21 cellular contexts compared by ENCODE assay signal in genomic region chr3:156790141-156790540, GRCh38. TPM values are rescaled to one million over a fixed set of nuclear protein-coding genes. Genes with fewer than 3 reads are reported as not detected.
DNase-seq lines count a peak whose midpoint lies in the region; ATAC-seq and TF ChIP-seq lines count a peak whose summit lies in the region.
"Had no signal": no experiment of that assay in that cellular context is flagged by ENCODE, and none has a peak within 500 bp of the region (broad histone marks: within the 10 kb centered on the region; RNA-seq: fewer than 3 reads in every experiment).

No MANE protein-coding gene starts in this region.

- H3K4me3 Mint-ChIP-seq in MCF 10A (ENCODE audit: unreplicated experiment) (no peak overlapping the region), endothelial cell (ENCODE audit: unreplicated experiment) (no peak overlapping the region), T-helper 17 cell (no peak overlapping the region)
- H3K4me3 Mint-ChIP-seq: CD8-positive, alpha-beta T cell; H9; IgD-negative memory B cell had no signal

- ATAC-seq in T-helper 17 cell, result no peak
- ATAC-seq: CD8-positive, alpha-beta T cell had no signal

- POLR2A ChIA-PET in MCF 10A (lab: Yijun Ruan, JAX), result interaction anchor here (1.2 to 4.9 kb wide), 3 partner anchors 9 to 111 kb away, joined by 3 to 32 read pairs (median 4); no protein-coding TSS in a partner anchor

- H3K27me3 Mint-ChIP-seq in MCF 10A (ENCODE audit: insufficient read depth, unreplicated experiment), result no peaks in the 10 kb centered on the region
- no peaks in the 10 kb centered on the region for H3K27me3 Mint-ChIP-seq in endothelial cell (ENCODE audit: unreplicated experiment)
- H3K27me3 Mint-ChIP-seq in T-helper 17 cell, result no peaks in the 10 kb centered on the region
- H3K27me3 Mint-ChIP-seq: IgD-negative memory B cell had no signal

- H3K4me3 ChIP-seq in breast epithelium (no peak overlapping the region), astrocyte of the cerebellum (ENCODE audit: low read depth, low read length) (no peak overlapping the region), fibroblast of pulmonary artery (replicated peaks; ENCODE audit: low read depth, low read length) (no peak overlapping the region)
- H3K4me3 ChIP-seq: BLaER1 treated with 17β-estradiol and CSF1 and Interleukin-3, amounts not matched to agents 10 nM and 100 nM had no signal

- TF ChIP-seq CTCF in MCF 10A (IDR thresholded peaks at IDR 0.05; ENCODE audit: unreplicated experiment) (no peak), breast epithelium (IDR thresholded peaks at IDR 0.05) (no peak), astrocyte of the cerebellum (IDR thresholded peaks at IDR 0.05; ENCODE audit: low read depth, low read length, missing control alignments) (no peak), fibroblast of pulmonary artery (IDR thresholded peaks at IDR 0.05; ENCODE audit: low read length, missing control alignments) (no peak), endothelial cell (IDR thresholded peaks at IDR 0.05; ENCODE audit: unreplicated experiment) (no peak)

- no peaks in the 10 kb centered on the region for H3K9me3 ChIP-seq in breast epithelium
- no peaks in the 10 kb centered on the region for H3K9me3 ChIP-seq in T-helper 17 cell (ENCODE audit: control insufficient read depth, low read length, poor library complexity, severe bottlenecking)
- H3K9me3 ChIP-seq: BLaER1 treated with 17β-estradiol and CSF1 and Interleukin-3, amounts not matched to agents 10 nM and 100 nM had no signal

- no peak for TF ChIP-seq POLR2A in breast epithelium (IDR thresholded peaks at IDR 0.05)

- H3K27ac Mint-ChIP-seq in MCF 10A (ENCODE audit: low read depth, unreplicated experiment), result peak overlapping the region; percentile 57
- no peak overlapping the region for H3K27ac Mint-ChIP-seq in endothelial cell (ENCODE audit: unreplicated experiment)
- H3K27ac Mint-ChIP-seq in T-helper 17 cell, result no peak overlapping the region
- H3K27ac Mint-ChIP-seq: CD8-positive, alpha-beta T cell; H9; IgD-negative memory B cell had no signal

- H3K4me1 Mint-ChIP-seq in MCF 10A (ENCODE audit: insufficient read depth, unreplicated experiment) (peaks cover 38% of the 10 kb centered on the region), endothelial cell (ENCODE audit: unreplicated experiment) (peaks cover 12% of the 10 kb centered on the region), T-helper 17 cell (peaks cover 16% of the 10 kb centered on the region)

- in situ Hi-C loops in astrocyte of the cerebellum (cut with HindIII; ENCODE audit: low sequenced_read_pairs), result no loop called here

- no peaks in the 10 kb centered on the region for H3K27me3 ChIP-seq in breast epithelium
- H3K27me3 ChIP-seq: BLaER1 treated with 17β-estradiol and CSF1 and Interleukin-3, amounts not matched to agents 10 nM and 100 nM had no signal

- intact Hi-C loops in MCF 10A (cut with micrococcal nuclease), result no loop called here
- intact Hi-C loops in breast epithelium (cut with DNase I; ENCODE audit: low total_unique reads), result no loop called here

- H3K27ac ChIP-seq in breast epithelium, result no peak overlapping the region
- H3K27ac ChIP-seq: BLaER1 treated with 17β-estradiol and CSF1 and Interleukin-3, amounts not matched to agents 10 nM and 100 nM; HL-60 had no signal

- H3K36me3 ChIP-seq in breast epithelium, result no peaks in the 10 kb centered on the region
- H3K36me3 ChIP-seq: BLaER1 treated with 17β-estradiol and CSF1 and Interleukin-3, amounts not matched to agents 10 nM and 100 nM had no signal

- DNase-seq in MCF 10A (ENCODE audit: unreplicated experiment), result no peak
- no peak for DNase-seq in breast epithelium (ENCODE audit: low spot score in 2 of 2)
- DNase-seq in astrocyte of the cerebellum (ENCODE audit: low read depth), result peak; percentile 56
- DNase-seq in fibroblast of pulmonary artery (ENCODE audit: low read depth), result peak; percentile 22
- no peak for DNase-seq in endothelial cell (ENCODE audit: low spot score)
- no peak for DNase-seq in COR-L47 (lab: John Stamatoyannopoulos, UW)
- no peak for DNase-seq in T-helper 17 cell
- DNase-seq in NCI-H187 (lab: John Stamatoyannopoulos, UW), result no peak
- DNase-seq: 8988T; CD8-positive, alpha-beta T cell; DMS79; H9; Karpas-422; MM.1S; NCI-H1092; NCI-H2081 treated with DMSO at 0.1 percent for 48 hours; NK-92 treated with Interleukin-12 subunit alpha and Interleukin-12 subunit beta, amount 100 ng/mL, for 24 hours; SHP77 treated with DMSO at 0.1 percent for 48 hours had no signal

- BruUV-seq in MCF 10A (replicated peaks; lab: Mats Ljungman, UMichigan), result no TSS peak

- H3K36me3 Mint-ChIP-seq in MCF 10A (ENCODE audit: insufficient read depth, unreplicated experiment), result peaks cover 10% of the 10 kb centered on the region
- H3K36me3 Mint-ChIP-seq in endothelial cell (ENCODE audit: low read depth, unreplicated experiment), result no peaks in the 10 kb centered on the region
- no peaks in the 10 kb centered on the region for H3K36me3 Mint-ChIP-seq in T-helper 17 cell (ENCODE audit: low read depth)

- H3K9me3 Mint-ChIP-seq in MCF 10A (ENCODE audit: unreplicated experiment) (no peaks in the 10 kb centered on the region), endothelial cell (ENCODE audit: unreplicated experiment) (no peaks in the 10 kb centered on the region)
- H3K9me3 Mint-ChIP-seq: CD8-positive, alpha-beta T cell; H9; IgD-negative memory B cell had no signal

- no peaks in the 10 kb centered on the region for H3K4me1 ChIP-seq in breast epithelium

- CTCF ChIA-PET in MCF 10A (lab: Yijun Ruan, JAX), result no interaction called here

RNA-seq across cellular contexts. Expression of gene LEKR1, which starts 36.0 kb away (rescaled TPM):
- total RNA-seq in MCF 10A (2022), result 1.3 and 2.2 TPM in 2 replicates
- 1 to 10 TPM; 1.6 to 8.0 (median 2.3) TPM for total RNA-seq in breast epithelium
- total RNA-seq in endothelial cell (ENCODE audit: unreplicated experiment), result 0.18 TPM
- total RNA-seq in T-helper 17 cell, result 1 to 10 TPM in 1 of 2 donors, under 1 TPM in 1; 0.75 to 2.8 TPM
- total RNA-seq: H9 had no signal

Comparison
In these comparisons a context has a peak if more than half of its experiments do, and no peak if none do; other contexts are left out.
1. DNase-seq: peak in astrocyte of the cerebellum (single experiment) and fibroblast of pulmonary artery (single experiment); none in MCF 10A (single experiment), breast epithelium (0 of 2), endothelial cell (single experiment), COR-L47 (single experiment), T-helper 17 cell (0 of 3) and NCI-H187 (0 of 2).